Comparison of ENCODE assay signal across 8 cellular contexts in the genomic region with DNA sequence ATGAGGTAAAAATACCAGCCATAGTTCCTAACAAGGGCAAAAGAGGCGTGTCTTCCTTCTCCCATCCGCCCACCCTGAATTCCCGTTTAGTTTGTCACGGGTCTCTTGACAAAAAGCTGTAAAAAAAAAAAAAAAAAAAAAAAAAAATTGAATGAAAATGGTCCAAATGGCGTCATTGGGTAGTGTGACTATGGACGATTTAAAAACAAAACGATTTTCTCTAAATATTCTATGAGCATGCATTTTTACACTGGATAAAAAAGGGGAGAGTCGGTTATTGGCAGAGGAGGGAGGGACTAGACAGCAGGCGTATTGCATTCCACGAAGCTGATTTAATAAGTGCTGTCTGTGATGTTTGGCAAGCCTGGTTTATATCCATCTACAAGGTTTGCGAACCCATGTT. TPM values are rescaled to one million over a fixed set of nuclear protein-coding genes. Genes with fewer than 3 reads are reported as not detected.
DNase-seq lines count a peak whose midpoint lies in the region; ATAC-seq and TF ChIP-seq lines count a peak whose summit lies in the region.

A gene (plus strand): TSS at position 338 of the 403 bp plus-strand sequence. CDS start 35,214 bp downstream, outside the sequence.

- DNase-seq in T-helper 1 cell (no peak), RWPE2 (ENCODE audit: low spot score) (no peak), endodermal cell (no peak), naive B cell (no peak), globus pallidus (ENCODE audit: low spot score) (no peak), mucosa of descending colon (no peak)
- no peak for DNase-seq in effector CD8-positive, alpha-beta T cell (lab: John Stamatoyannopoulos, UW)

- no peaks in the 10 kb centered on the region for H3K36me3 ChIP-seq in RWPE2 (ENCODE audit: low read depth)
- no peaks in the 10 kb centered on the region for H3K36me3 ChIP-seq in endodermal cell (ENCODE audit: control insufficient read depth, insufficient read depth, low read length)
- no peaks in the 10 kb centered on the region for H3K36me3 ChIP-seq in mucosa of descending colon (ENCODE audit: low read depth)

- H3K36me3 Mint-ChIP-seq in T-helper 1 cell treated with Interleukin-12 subunit alpha and Interleukin-12 subunit beta and Interleukin-4 antibody, amounts not matched to agents 30 μg/mL and 1 μg/mL, for 36 hours (ENCODE audit: low read depth): no peaks in the 10 kb centered on the region
- no peaks in the 10 kb centered on the region for H3K36me3 Mint-ChIP-seq in endodermal cell (ENCODE audit: low read depth)
- H3K36me3 Mint-ChIP-seq in naive B cell: no peaks in the 10 kb centered on the region

- peaks cover 5% of the 10 kb centered on the region for H3K27me3 ChIP-seq in RWPE2 (ENCODE audit: insufficient read depth, poor library complexity, severe bottlenecking)
- H3K27me3 ChIP-seq in endodermal cell (ENCODE audit: control insufficient read depth, insufficient read depth, low read length, poor library complexity, severe bottlenecking): no peaks in the 10 kb centered on the region

- no peak within 1 kb of the TSS for H3K27ac ChIP-seq in RWPE2 (ENCODE audit: poor library complexity, severe bottlenecking)
- peak within 1 kb of the TSS; percentile 76 for H3K27ac ChIP-seq in endodermal cell (ENCODE audit: low read depth, low read length)

- H3K4me1 Mint-ChIP-seq in T-helper 1 cell treated with Interleukin-12 subunit alpha and Interleukin-12 subunit beta and Interleukin-4 antibody, amounts not matched to agents 30 μg/mL and 1 μg/mL, for 36 hours (ENCODE audit: low read depth): peaks cover 6% of the 10 kb centered on the region
- peaks cover 16% of the 10 kb centered on the region for H3K4me1 Mint-ChIP-seq in endodermal cell
- peaks cover 0 to 8% (median 4%) of the 10 kb centered on the region in 3 donors for H3K4me1 Mint-ChIP-seq in naive B cell

- H3K9ac ChIP-seq in endodermal cell (ENCODE audit: extremely low read depth, low read length, poor library complexity, severe bottlenecking): peak within 1 kb of the TSS; percentile 51

- intact Hi-C loops in mucosa of descending colon (cut with DNase I, micrococcal nuclease): no loop called here

- H3K4me1 ChIP-seq in RWPE2 (ENCODE audit: insufficient read depth, poor library complexity, severe bottlenecking) (no peaks in the 10 kb centered on the region), endodermal cell (ENCODE audit: control insufficient read depth, insufficient read depth, low read length) (no peaks in the 10 kb centered on the region), mucosa of descending colon (ENCODE audit: low read depth) (no peaks in the 10 kb centered on the region)

- ATAC-seq in RWPE2 (ENCODE audit: low read depth): peak; percentile 46; the same call in 1 of the 3 replicates
- no peak for ATAC-seq in naive B cell (ENCODE audit: low read depth in 2 of 2)
- ATAC-seq in mucosa of descending colon: no peak

- no peaks in the 10 kb centered on the region for H3K9me3 Mint-ChIP-seq in T-helper 1 cell treated with Interleukin-12 subunit alpha and Interleukin-12 subunit beta and Interleukin-4 antibody, amounts not matched to agents 30 μg/mL and 1 μg/mL, for 36 hours
- H3K9me3 Mint-ChIP-seq in endodermal cell (no peaks in the 10 kb centered on the region), naive B cell (peaks cover 0 to 4% (median 0%) of the 10 kb centered on the region in 7 donors)

- H3K4me3 Mint-ChIP-seq in T-helper 1 cell treated with Interleukin-12 subunit alpha and Interleukin-12 subunit beta and Interleukin-4 antibody, amounts not matched to agents 30 μg/mL and 1 μg/mL, for 36 hours: peak within 1 kb of the TSS; percentile 90
- H3K4me3 Mint-ChIP-seq in endodermal cell (peak within 1 kb of the TSS; percentile 97), naive B cell (peak within 1 kb of the TSS; percentile 72 to 90 (median 86))

- no peak for TF ChIP-seq CTCF in RWPE2 (IDR thresholded peaks at IDR 0.05; ENCODE audit: poor library complexity, severe bottlenecking)
- no peak for TF ChIP-seq CTCF in endodermal cell (conservative IDR thresholded peaks at IDR 0.05)
- TF ChIP-seq CTCF in mucosa of descending colon (IDR thresholded peaks at IDR 0.05): no peak

- WGBS in endodermal cell (ENCODE audit: insufficient coverage in 1 of 2, insufficient read length in 1 of 2), 2 experiments: 12% methylated on average over 7 of the region's 11 CpGs; no CpG with 5 or more reads in 1 of the 2 experiments

- H3K4me3 ChIP-seq in RWPE2 (ENCODE audit: severe bottlenecking): peak within 1 kb of the TSS; percentile 25
- H3K4me3 ChIP-seq in endodermal cell (ENCODE audit: low read length): peak within 1 kb of the TSS; percentile 86
- no peak within 1 kb of the TSS for H3K4me3 ChIP-seq in mucosa of descending colon

- no peaks in the 10 kb centered on the region for H3K9me3 ChIP-seq in RWPE2 (ENCODE audit: severe bottlenecking)
- H3K9me3 ChIP-seq in endodermal cell (ENCODE audit: control insufficient read depth, low read length): no peaks in the 10 kb centered on the region
- H3K9me3 ChIP-seq in mucosa of descending colon: no peaks in the 10 kb centered on the region

- no peaks in the 10 kb centered on the region for H3K27me3 Mint-ChIP-seq in T-helper 1 cell treated with Interleukin-12 subunit alpha and Interleukin-12 subunit beta and Interleukin-4 antibody, amounts not matched to agents 30 μg/mL and 1 μg/mL, for 36 hours (ENCODE audit: low read depth)
- H3K27me3 Mint-ChIP-seq in endodermal cell (ENCODE audit: insufficient read depth) (peaks cover 2% of the 10 kb centered on the region), naive B cell (peaks cover 0 to 24% (median 13%) of the 10 kb centered on the region in 3 donors)

- peak within 1 kb of the TSS; percentile 85 for H3K27ac Mint-ChIP-seq in T-helper 1 cell treated with Interleukin-12 subunit alpha and Interleukin-12 subunit beta and Interleukin-4 antibody, amounts not matched to agents 30 μg/mL and 1 μg/mL, for 36 hours
- H3K27ac Mint-ChIP-seq in endodermal cell (peak within 1 kb of the TSS; percentile 93), naive B cell (peak within 1 kb of the TSS in 2 of 6 donors; percentile 58 to 76)

RNA-seq across cellular contexts. Expression of the gene that starts here (rescaled TPM):
- total RNA-seq in endodermal cell (under 1 TPM; 0.22 to 0.33 TPM), mucosa of descending colon (under 1 TPM in 2 of 3 donors, not detected in 1; 0.14 to 0.19 TPM)
- polyA plus RNA-seq in endodermal cell (2013, experiment 1 of 2): 0.53 TPM
- polyA plus RNA-seq in endodermal cell (2013, experiment 2 of 2): 0.87 TPM
- not detected for polyA plus RNA-seq in naive B cell (ENCODE audit: low read depth in 6 of 6)
